ENCODE assay signal across 22 cellular contexts in genomic region chrX:49203536-49203935, GRCh38. TPM values are rescaled to one million over a fixed set of nuclear protein-coding genes. Genes with fewer than 3 reads are reported as not detected.
DNase-seq lines count a peak whose midpoint lies in the region; ATAC-seq and TF ChIP-seq lines count a peak whose summit lies in the region.
"Had no signal": no experiment of that assay in that cellular context is flagged by ENCODE, and none has a peak within 500 bp of the region (broad histone marks: within the 10 kb centered on the region; RNA-seq: fewer than 3 reads in every experiment).

No MANE protein-coding gene starts in this region.

- H3K4me3 ChIP-seq in right atrium auricular region (no peak overlapping the region), left ventricle myocardium inferior (no peak overlapping the region)
- H3K4me3 ChIP-seq: A549, BLaER1, GM12878, GM23248, HAP-1 had no signal

- POLR2A ChIA-PET in HEK293T (lab: Yijun Ruan, JAX), result no interaction called here

- peak overlapping the region; percentile 66 for H3K27ac Mint-ChIP-seq in activated T-helper 17 cell treated with anti-CD3 and anti-CD28 coated beads, Interleukin-2, amount 50 U/mL, for 72 hours
- peak overlapping the region; percentile 70 for H3K27ac Mint-ChIP-seq in stimulated activated effector memory CD8-positive, alpha-beta T cell treated with anti-CD3 and anti-CD28 coated beads, Interleukin-12 subunit alpha, Interleukin-12 subunit beta, amount 100 ng/mL, for 72 hours
- H3K27ac Mint-ChIP-seq: CD14-positive monocyte; CD4-positive, alpha-beta memory T cell; HFFc6; IgD-negative memory B cell had no signal

- no peaks in the 10 kb centered on the region for H3K36me3 ChIP-seq in right atrium auricular region
- no peaks in the 10 kb centered on the region for H3K36me3 ChIP-seq in left ventricle myocardium inferior
- H3K36me3 ChIP-seq: BLaER1, HAP-1 had no signal

- H3K9me3 Mint-ChIP-seq in activated T-helper 17 cell treated with anti-CD3 and anti-CD28 coated beads, Interleukin-2, amount 50 U/mL, for 72 hours, result no peaks in the 10 kb centered on the region
- no peaks in the 10 kb centered on the region for H3K9me3 Mint-ChIP-seq in stimulated activated effector memory CD8-positive, alpha-beta T cell treated with anti-CD3 and anti-CD28 coated beads, Interleukin-12 subunit alpha, Interleukin-12 subunit beta, amount 100 ng/mL, for 72 hours
- H3K9me3 Mint-ChIP-seq: CD4-positive, alpha-beta memory T cell; HFFc6; IgD-negative memory B cell had no signal

- H3K4me1 ChIP-seq in right atrium auricular region (no peaks in the 10 kb centered on the region), left ventricle myocardium inferior (peaks cover 8% of the 10 kb centered on the region)
- H3K4me1 ChIP-seq: BLaER1 had no signal

- DNase-seq in right atrium auricular region (ENCODE audit: low spot score) (no peak), left ventricle myocardium inferior (no peak), cerebellum (ENCODE audit: low spot score) (peak; percentile 51), HEK293T (ENCODE audit: extremely low spot score) (no peak)
- DNase-seq in stimulated activated effector memory CD8-positive, alpha-beta T cell treated with anti-CD3 and anti-CD28 coated beads, Interleukin-12 subunit alpha, Interleukin-12 subunit beta, amount 100 ng/mL, for 72 hours (ENCODE audit: low spot score in 2 of 2), result no peak
- DNase-seq: AML-193; CD4-positive, alpha-beta memory T cell; DMS79 treated with DMSO at 0.1 percent for 48 hours; GM23248; HFFc6 had no signal

- no peaks in the 10 kb centered on the region for H3K9me3 ChIP-seq in right atrium auricular region
- H3K9me3 ChIP-seq in left ventricle myocardium inferior (replicated peaks), result no peaks in the 10 kb centered on the region
- H3K9me3 ChIP-seq: A549, BLaER1, HAP-1 had no signal

- no peaks in the 10 kb centered on the region for H3K27me3 Mint-ChIP-seq in activated T-helper 17 cell treated with anti-CD3 and anti-CD28 coated beads, Interleukin-2, amount 50 U/mL, for 72 hours
- H3K27me3 Mint-ChIP-seq: CD4-positive, alpha-beta memory T cell; IgD-negative memory B cell had no signal

- CTCF ChIA-PET in HEK293T (lab: Yijun Ruan, JAX), result no interaction called here

- intact Hi-C loops in left ventricle myocardium inferior (cut with micrococcal nuclease), result no loop called here

- H3K36me3 Mint-ChIP-seq in activated T-helper 17 cell treated with anti-CD3 and anti-CD28 coated beads, Interleukin-2, amount 50 U/mL, for 72 hours (ENCODE audit: low read depth), result peaks cover 8% of the 10 kb centered on the region
- H3K36me3 Mint-ChIP-seq in stimulated activated effector memory CD8-positive, alpha-beta T cell treated with anti-CD3 and anti-CD28 coated beads, Interleukin-12 subunit alpha, Interleukin-12 subunit beta, amount 100 ng/mL, for 72 hours, result no peaks in the 10 kb centered on the region
- H3K36me3 Mint-ChIP-seq: CD14-positive monocyte; CD4-positive, alpha-beta memory T cell; IgD-negative memory B cell had no signal

- peak overlapping the region; percentile 46 to 75 for H3K27ac ChIP-seq in right atrium auricular region
- H3K27ac ChIP-seq in left ventricle myocardium inferior (replicated peaks), result no peak overlapping the region
- H3K27ac ChIP-seq: 22Rv1, A549, BLaER1, GM23248 had no signal

- no peak overlapping the region for H3K4me3 Mint-ChIP-seq in activated T-helper 17 cell treated with anti-CD3 and anti-CD28 coated beads, Interleukin-2, amount 50 U/mL, for 72 hours
- H3K4me3 Mint-ChIP-seq in stimulated activated effector memory CD8-positive, alpha-beta T cell treated with anti-CD3 and anti-CD28 coated beads, Interleukin-12 subunit alpha, Interleukin-12 subunit beta, amount 100 ng/mL, for 72 hours, result no peak overlapping the region
- H3K4me3 Mint-ChIP-seq: CD14-positive monocyte; CD4-positive, alpha-beta memory T cell; HFFc6; IgD-negative memory B cell had no signal

- no peak for ATAC-seq in activated T-helper 17 cell treated with anti-CD3 and anti-CD28 coated beads, Interleukin-2, amount 50 U/mL, for 72 hours (replicated peaks)
- no peak for ATAC-seq in stimulated activated effector memory CD8-positive, alpha-beta T cell treated with anti-CD3 and anti-CD28 coated beads, Interleukin-12 subunit alpha, Interleukin-12 subunit beta, amount 100 ng/mL, for 72 hours
- ATAC-seq in GM21423 (IDR thresholded peaks at IDR 0.05; ENCODE audit: unreplicated experiment) (no peak), HG02884 (IDR thresholded peaks at IDR 0.05; ENCODE audit: unreplicated experiment) (no peak)
- ATAC-seq: A549, GM12878, HepG2 had no signal

- TF ChIP-seq CTCF in right atrium auricular region (IDR thresholded peaks at IDR 0.05) (no peak), left ventricle myocardium inferior (IDR thresholded peaks at IDR 0.05; ENCODE audit: borderline replicate concordance) (no peak)

- H3K4me1 Mint-ChIP-seq in activated T-helper 17 cell treated with anti-CD3 and anti-CD28 coated beads, Interleukin-2, amount 50 U/mL, for 72 hours, result peaks cover under 1% of the 10 kb centered on the region
- H3K4me1 Mint-ChIP-seq in stimulated activated effector memory CD8-positive, alpha-beta T cell treated with anti-CD3 and anti-CD28 coated beads, Interleukin-12 subunit alpha, Interleukin-12 subunit beta, amount 100 ng/mL, for 72 hours, result peaks cover 8% of the 10 kb centered on the region

- H3K27me3 ChIP-seq in right atrium auricular region, result no peaks in the 10 kb centered on the region
- no peaks in the 10 kb centered on the region for H3K27me3 ChIP-seq in left ventricle myocardium inferior (ENCODE audit: low read depth)

TF ChIP-seq in HEK293T, 16 proteins besides CTCF, POLR2A, EP300 and RAD21:
- TF ChIP-seq FOXM1 (IDR thresholded peaks at IDR 0.05; ENCODE audit: borderline replicate concordance), result no peak
- no peak for TF ChIP-seq SUZ12 (IDR thresholded peaks at IDR 0.05)
- no peak for TF ChIP-seq FOXA1 (IDR thresholded peaks at IDR 0.05)
- no peak for TF ChIP-seq ELF4 (IDR thresholded peaks at IDR 0.05)
- no peak for TF ChIP-seq ARNT (IDR thresholded peaks at IDR 0.05)
- no peak for TF ChIP-seq CTBP1 (IDR thresholded peaks at IDR 0.05; ENCODE audit: borderline replicate concordance)
- TF ChIP-seq FOXK2 (IDR thresholded peaks at IDR 0.05), result no peak
- no peak for TF ChIP-seq SP1 (IDR thresholded peaks at IDR 0.05)
- TF ChIP-seq, protein P1, sequence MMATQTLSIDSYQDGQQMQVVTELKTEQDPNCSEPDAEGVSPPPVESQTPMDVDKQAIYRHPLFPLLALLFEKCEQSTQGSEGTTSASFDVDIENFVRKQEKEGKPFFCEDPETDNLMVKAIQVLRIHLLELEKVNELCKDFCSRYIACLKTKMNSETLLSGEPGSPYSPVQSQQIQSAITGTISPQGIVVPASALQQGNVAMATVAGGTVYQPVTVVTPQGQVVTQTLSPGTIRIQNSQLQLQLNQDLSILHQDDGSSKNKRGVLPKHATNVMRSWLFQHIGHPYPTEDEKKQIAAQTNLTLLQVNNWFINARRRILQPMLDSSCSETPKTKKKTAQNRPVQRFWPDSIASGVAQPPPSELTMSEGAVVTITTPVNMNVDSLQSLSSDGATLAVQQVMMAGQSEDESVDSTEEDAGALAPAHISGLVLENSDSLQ (IDR thresholded peaks at IDR 0.05), result no peak

RNA-seq across cellular contexts. Expression of gene SYP, which starts 3.5 kb away (rescaled TPM):
- total RNA-seq in right atrium auricular region, result 1 to 10 TPM; 2.8 to 3.5 TPM
- 1.6 TPM for total RNA-seq in left ventricle myocardium inferior
- 10 to 100 TPM; 16.6 to 53.4 TPM for total RNA-seq in activated T-helper 17 cell treated with anti-CD3 and anti-CD28 coated beads, Interleukin-2, amount 50 U/mL, for 72 hours
- total RNA-seq in cerebellum, result 85.9 TPM

RNA-seq across cellular contexts. Expression of gene PRICKLE3, which starts 17.4 kb away (rescaled TPM):
- total RNA-seq in right atrium auricular region (10 to 100 TPM in 1 of 2 donors, 1 to 10 TPM in 1; 7.2 to 12.7 TPM), left ventricle myocardium inferior (9.7 TPM), cerebellum (1.2 TPM)
- 10 to 100 TPM; 19.8 to 45.3 TPM for total RNA-seq in activated T-helper 17 cell treated with anti-CD3 and anti-CD28 coated beads, Interleukin-2, amount 50 U/mL, for 72 hours

RNA-seq across cellular contexts. Expression of gene CACNA1F, which starts 29.6 kb away (rescaled TPM):
- total RNA-seq in right atrium auricular region, result under 1 TPM; 0.08 to 0.11 TPM
- total RNA-seq in left ventricle myocardium inferior, result 0.08 TPM
- total RNA-seq in activated T-helper 17 cell treated with anti-CD3 and anti-CD28 coated beads, Interleukin-2, amount 50 U/mL, for 72 hours, result 1 to 10 TPM in 1 of 2 donors, under 1 TPM in 1; 0.82 to 6.2 TPM
- total RNA-seq in cerebellum, result 0.36 TPM
- total RNA-seq: GM23248, H4, HepG2, HFFc6 had no signal

RNA-seq across cellular contexts. Expression of gene CCDC22, which starts 31.7 kb away (rescaled TPM):
- 10 to 100 TPM in 1 of 2 donors, 1 to 10 TPM in 1; 9.5 to 14.4 TPM for total RNA-seq in right atrium auricular region
- 10.6 TPM for total RNA-seq in left ventricle myocardium inferior
- total RNA-seq in activated T-helper 17 cell treated with anti-CD3 and anti-CD28 coated beads, Interleukin-2, amount 50 U/mL, for 72 hours, result 10 to 100 TPM; 21.7 to 33.0 TPM
- total RNA-seq in cerebellum, result 6.6 TPM

RNA-seq across cellular contexts. Expression of gene PLP2, which starts 31.8 kb away (rescaled TPM):
- total RNA-seq in right atrium auricular region, result 10 to 100 TPM; 47.8 to 64.8 TPM
- 42.1 TPM for total RNA-seq in left ventricle myocardium inferior
- 100 to 1,000 TPM; 228 to 233 TPM for total RNA-seq in activated T-helper 17 cell treated with anti-CD3 and anti-CD28 coated beads, Interleukin-2, amount 50 U/mL, for 72 hours
- 2.0 TPM for total RNA-seq in cerebellum
